In the genomic region with DNA sequence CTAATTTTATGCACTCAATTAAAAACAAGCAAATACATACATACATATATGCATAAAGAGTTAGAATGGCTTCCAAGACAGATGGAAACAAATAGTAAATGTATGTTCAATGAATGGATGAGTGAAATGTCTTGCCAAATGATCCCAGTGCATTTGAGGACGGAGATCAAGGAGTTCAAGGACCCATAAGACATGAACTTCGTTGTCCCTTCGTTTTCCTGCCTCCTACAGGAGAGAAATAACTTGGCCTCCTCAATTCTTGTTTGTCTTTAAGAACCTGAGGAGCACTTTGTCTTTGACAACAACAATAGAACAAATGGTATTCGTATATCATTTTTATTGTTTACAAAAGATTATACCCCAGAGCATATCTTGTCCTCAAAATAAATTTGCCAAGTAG, we compare ENCODE assay signal across 24 cellular contexts. TPM values are rescaled to one million over a fixed set of nuclear protein-coding genes. Genes with fewer than 3 reads are reported as not detected.
DNase-seq lines count a peak whose midpoint lies in the region; ATAC-seq, FAIRE-seq and TF ChIP-seq lines count a peak whose summit lies in the region.
"Had no signal": no experiment of that assay in that cellular context is flagged by ENCODE, and none has a peak within 500 bp of the region (broad histone marks: within the 10 kb centered on the region; RNA-seq: fewer than 3 reads in every experiment).

No MANE protein-coding gene starts in this region.

- H3K23ac ChIP-seq in trophoblast cell (ENCODE audit: low read length) = no peak overlapping the region

- no peak overlapping the region for H2AK5ac ChIP-seq in trophoblast cell (ENCODE audit: low read length)

- no peaks in the 10 kb centered on the region for H3K27me3 ChIP-seq in ACC112 (ENCODE audit: insufficient read depth, low read length)
- no peaks in the 10 kb centered on the region for H3K27me3 ChIP-seq in SJSA1 (replicated peaks)
- peaks cover 0 to 20% of the 10 kb centered on the region in 2 experiments for H3K27me3 ChIP-seq in endothelial cell of umbilical vein (ENCODE audit: control insufficient read depth in 2 of 2, insufficient read depth in 2 of 2, low read length in 2 of 2)
- peaks cover 14% of the 10 kb centered on the region for H3K27me3 ChIP-seq in trophoblast cell (ENCODE audit: insufficient read depth, low read length)

- H3K9me3 ChIP-seq in SJSA1 (replicated peaks) (no peaks in the 10 kb centered on the region), endothelial cell of umbilical vein (replicated peaks; ENCODE audit: control insufficient read depth, insufficient read depth, low read length) (no peaks in the 10 kb centered on the region), trophoblast cell (ENCODE audit: insufficient read depth, low read depth, low read length) (peaks cover 2% of the 10 kb centered on the region)

- peaks cover 21% of the 10 kb centered on the region for H3K4me1 Mint-ChIP-seq in stimulated activated memory B cell treated with anti-CD40 and anti-IgM and Interleukin-4, amounts not matched to agents 10 μg/mL and 1 μg/mL and 100 μg/mL, for 72 hours

- FAIRE-seq in endothelial cell of umbilical vein (lab: Jason Lieb, UNC) = no peak
- FAIRE-seq: A204.1, GM12878, GM19239 had no signal

- H3K4me1 ChIP-seq in ACC112 (ENCODE audit: control insufficient read depth, insufficient read depth, low read length, unreplicated experiment) (peaks cover 18% of the 10 kb centered on the region), SJSA1 (replicated peaks) (peaks cover 21% of the 10 kb centered on the region), endothelial cell of umbilical vein (ENCODE audit: control insufficient read depth, extremely low read depth, insufficient read depth, low read length) (peaks cover 3% of the 10 kb centered on the region), trophoblast cell (ENCODE audit: control insufficient read depth in 1 of 2, insufficient read depth in 2 of 2, low read length in 2 of 2) (peaks cover 0 to 7% of the 10 kb centered on the region in 2 experiments)

- no peak overlapping the region for H3K27ac Mint-ChIP-seq in stimulated activated memory B cell treated with anti-CD40 and anti-IgM and Interleukin-4, amounts not matched to agents 10 μg/mL and 1 μg/mL and 100 μg/mL, for 72 hours
- H3K27ac Mint-ChIP-seq: CD8-positive, alpha-beta memory T cell; GM23338; IgD-negative memory B cell had no signal

- H3K36me3 Mint-ChIP-seq in stimulated activated memory B cell treated with anti-CD40 and anti-IgM and Interleukin-4, amounts not matched to agents 10 μg/mL and 1 μg/mL and 100 μg/mL, for 72 hours = no peaks in the 10 kb centered on the region
- H3K36me3 Mint-ChIP-seq: CD8-positive, alpha-beta memory T cell; IgD-negative memory B cell had no signal

- no peak overlapping the region for H2BK5ac ChIP-seq in trophoblast cell (ENCODE audit: low read depth, low read length, poor library complexity)

- no peak overlapping the region for H3K4me2 ChIP-seq in endothelial cell of umbilical vein (ENCODE audit: insufficient read depth, low read length)
- no peak overlapping the region for H3K4me2 ChIP-seq in trophoblast cell (ENCODE audit: low read length)
- H3K4me2 ChIP-seq: GM23338, PC-9 had no signal

- peaks cover 54% of the 10 kb centered on the region for H3K27me3 Mint-ChIP-seq in stimulated activated memory B cell treated with anti-CD40 and anti-IgM and Interleukin-4, amounts not matched to agents 10 μg/mL and 1 μg/mL and 100 μg/mL, for 72 hours

- H3K4me3 Mint-ChIP-seq in stimulated activated memory B cell treated with anti-CD40 and anti-IgM and Interleukin-4, amounts not matched to agents 10 μg/mL and 1 μg/mL and 100 μg/mL, for 72 hours = no peak overlapping the region
- H3K4me3 Mint-ChIP-seq: CD8-positive, alpha-beta memory T cell; GM23338; IgD-negative memory B cell had no signal

- no peaks in the 10 kb centered on the region for H3K9me1 ChIP-seq in endothelial cell of umbilical vein (replicated peaks; ENCODE audit: control insufficient read depth, extremely low read depth, insufficient read depth, low read length)

- H2AFZ ChIP-seq in ACC112 (ENCODE audit: low read length, unreplicated experiment) (peak overlapping the region; percentile 31), endothelial cell of umbilical vein (ENCODE audit: low read depth, low read length) (no peak overlapping the region), trophoblast cell (ENCODE audit: insufficient read depth, low read length, poor library complexity) (no peak overlapping the region)
- H2AFZ ChIP-seq: GM23338, PC-9 had no signal

- ATAC-seq in stimulated activated memory B cell treated with anti-CD40 and anti-IgM and Interleukin-4, amounts not matched to agents 10 μg/mL and 1 μg/mL and 100 μg/mL, for 72 hours = no peak
- ATAC-seq: GM12878, GM23338 had no signal

- DNase-seq in SJSA1 (ENCODE audit: low read depth in 1 of 2, low spot score in 2 of 2) (no peak), endothelial cell of umbilical vein (ENCODE audit: low read depth, low spot score) (no peak), trophoblast cell (no peak), NCI-H510A treated with DMSO at 0.1 percent for 48 hours (lab: John Stamatoyannopoulos, UW) (no peak), NCI-H526 (lab: John Stamatoyannopoulos, UW) (no peak), NCI-H2107 treated with DMSO at 0.1 percent for 48 hours (lab: John Stamatoyannopoulos, UW; ENCODE audit: unreplicated experiment) (no peak)
- DNase-seq: C1 segment of cervical spinal cord; CD8-positive, alpha-beta memory T cell; DMS53; EL; Karpas-422; NCI-H1105; NCI-H2081 treated with DMSO at 0.1 percent for 48 hours; NCI-H510A; PC-9 had no signal

- no peak for TF ChIP-seq POLR2A in endothelial cell of umbilical vein (IDR thresholded peaks at IDR 0.05; ENCODE audit: low read depth, low read length)

- peak overlapping the region; percentile 94 for H3K27ac ChIP-seq in ACC112 (ENCODE audit: low read depth, low read length)
- peak overlapping the region; percentile 53 for H3K27ac ChIP-seq in SJSA1
- H3K27ac ChIP-seq in endothelial cell of umbilical vein (ENCODE audit: insufficient read depth, low read depth, low read length) = peak overlapping the region; percentile 23
- H3K27ac ChIP-seq in trophoblast cell (ENCODE audit: low read depth, low read length) = peak overlapping the region; percentile 11
- H3K27ac ChIP-seq: PC-9, RWPE1 had no signal

- no peaks in the 10 kb centered on the region for H3K36me3 ChIP-seq in ACC112 (ENCODE audit: insufficient read depth, low read length)
- peaks cover 4% of the 10 kb centered on the region; the same call in 1 of the 2 replicates for H3K36me3 ChIP-seq in SJSA1
- H3K36me3 ChIP-seq in endothelial cell of umbilical vein (ENCODE audit: control insufficient read depth in 2 of 2, extremely low read depth in 1 of 2, insufficient read depth in 2 of 2, low read length in 2 of 2) = no peaks in the 10 kb centered on the region
- H3K36me3 ChIP-seq in trophoblast cell (ENCODE audit: control insufficient read depth in 1 of 2, insufficient read depth in 2 of 2, low read length in 2 of 2) = no peaks in the 10 kb centered on the region

- POLR2A ChIA-PET in endothelial cell of umbilical vein (lab: Charles Lee) = no interaction called here

- H3K18ac ChIP-seq in trophoblast cell (ENCODE audit: low read length) = no peak overlapping the region

- H4K12ac ChIP-seq in trophoblast cell (ENCODE audit: low read depth, low read length) = no peak overlapping the region

- CTCF ChIA-PET in endothelial cell of umbilical vein (lab: Charles Lee) = interaction anchor here (1.2 to 1.9 kb wide), 3 partner anchors 10 to 269 kb away, joined by 3 to 13 read pairs (median 4); no protein-coding TSS in a partner anchor

- no peak overlapping the region for H3K9ac ChIP-seq in endothelial cell of umbilical vein (replicated peaks; ENCODE audit: extremely low read depth, insufficient read depth, low read length)
- no peak overlapping the region for H3K9ac ChIP-seq in trophoblast cell (ENCODE audit: low read length)

- TF ChIP-seq CTCF in endothelial cell of umbilical vein (IDR thresholded peaks at IDR 0.05; ENCODE audit: extremely low read depth in 1 of 2, insufficient read depth in 1 of 2, low read depth in 1 of 2, low read length in 2 of 2) = no peak

- H4K20me1 ChIP-seq in endothelial cell of umbilical vein (replicated peaks; ENCODE audit: control insufficient read depth, extremely low read depth, insufficient read depth, low read length) = no peaks in the 10 kb centered on the region

- peak overlapping the region; percentile 71 for H4K91ac ChIP-seq in trophoblast cell (ENCODE audit: low read depth, low read length)

- no peak overlapping the region for H4K8ac ChIP-seq in trophoblast cell (ENCODE audit: low read depth, low read length)

- H3K9me3 Mint-ChIP-seq in stimulated activated memory B cell treated with anti-CD40 and anti-IgM and Interleukin-4, amounts not matched to agents 10 μg/mL and 1 μg/mL and 100 μg/mL, for 72 hours = peaks cover 3% of the 10 kb centered on the region
- H3K9me3 Mint-ChIP-seq: IgD-negative memory B cell had no signal

- no CpG with 5 or more reads among the region's 4 CpGs for WGBS in trophoblast cell (ENCODE audit: extremely low coverage, insufficient coverage, insufficient read length)

- peaks cover 7% of the 10 kb centered on the region for H3K79me1 ChIP-seq in trophoblast cell (ENCODE audit: low read length)

- BruUV-seq in endothelial cell of umbilical vein (replicated peaks; lab: Mats Ljungman, UMichigan) = no TSS peak

- H3K4me3 ChIP-seq in ACC112 (ENCODE audit: low read depth, low read length) = no peak overlapping the region
- no peak overlapping the region for H3K4me3 ChIP-seq in SJSA1
- H3K4me3 ChIP-seq in endothelial cell of umbilical vein (replicated peaks in 1 of 3; ENCODE audit: insufficient read depth in 1 of 3, low read depth in 1 of 3, low read length in 3 of 3) = no peak overlapping the region
- H3K4me3 ChIP-seq in trophoblast cell (ENCODE audit: low read depth, low read length) = no peak overlapping the region
- H3K4me3 ChIP-seq: GM12878, GM23338, PC-9 had no signal

- no peak overlapping the region for H2BK12ac ChIP-seq in trophoblast cell (ENCODE audit: low read length)

- no peak overlapping the region for H3K14ac ChIP-seq in trophoblast cell (ENCODE audit: low read length)

- intact Hi-C loops in endothelial cell of umbilical vein (cut with micrococcal nuclease) = no loop called here

- H3K79me2 ChIP-seq in ACC112 (ENCODE audit: control insufficient read depth, insufficient read depth, low read length, unreplicated experiment) = peaks cover 17% of the 10 kb centered on the region
- H3K79me2 ChIP-seq in endothelial cell of umbilical vein (ENCODE audit: control insufficient read depth, insufficient read depth, low read length) = no peaks in the 10 kb centered on the region
- no peaks in the 10 kb centered on the region for H3K79me2 ChIP-seq in trophoblast cell (ENCODE audit: control insufficient read depth, insufficient read depth, low read length, poor library complexity)

- no peak overlapping the region for H2BK120ac ChIP-seq in trophoblast cell (ENCODE audit: insufficient read depth, low read length, poor library complexity)

- H3K4ac ChIP-seq in trophoblast cell (ENCODE audit: low read depth, low read length) = no peak overlapping the region

- dilution Hi-C loops in endothelial cell of umbilical vein (cut with MboI; ENCODE audit: extremely low pct_ligation_motif_present, low sequenced_read_pairs) = no loop called here

RNA-seq across cellular contexts. Expression of a gene that starts 2.4 kb away (rescaled TPM):
- 1.9 and 5.3 TPM in 2 replicates for total RNA-seq in SJSA1 (2014; rRNA removed; shearing (Covaris generic))
- 0.12 and 0.13 TPM in 2 replicates for total RNA-seq in endothelial cell of umbilical vein
- 0.30 and 0.41 TPM in 2 replicates for polyA plus RNA-seq in endothelial cell of umbilical vein
- 0.24 and 0.26 TPM in 2 replicates for polyA plus RNA-seq in endothelial cell of umbilical vein (2011; cell fraction: cytosol; rRNA removed)
- polyA plus RNA-seq in endothelial cell of umbilical vein (2011; cell fraction: nucleus; rRNA removed) = 0.58 and 0.77 TPM in 2 replicates
- 0.35 and 0.75 TPM in 2 replicates for polyA plus RNA-seq in endothelial cell of umbilical vein (2012)
- 1.6 TPM in 2 replicates for polyA minus RNA-seq in endothelial cell of umbilical vein
- 2.7 TPM for polyA minus RNA-seq in endothelial cell of umbilical vein (2011; cell fraction: cytosol; rRNA and poly(A)+ RNA removed)
- 2.0 and 2.2 TPM in 2 replicates for polyA minus RNA-seq in endothelial cell of umbilical vein (2011; cell fraction: nucleus; rRNA and poly(A)+ RNA removed)
- 6.3 and 8.5 TPM in 2 replicates for polyA plus RNA-seq in trophoblast cell (2013)
- total RNA-seq: CD8-positive, alpha-beta memory T cell; HT-29 had no signal
- polyA plus RNA-seq: CD8-positive, alpha-beta memory T cell had no signal

Comparison
In these comparisons a context has a peak if more than half of its experiments do, and no peak if none do; other contexts are left out.
1. H3K27ac ChIP-seq: peak in every context shown above with its lines; median percentile 94 in ACC112; 53 in SJSA1; 23 in endothelial cell of umbilical vein; 11 in trophoblast cell.